Comparison of ENCODE assay signal across 12 cellular contexts in the genomic region with DNA sequence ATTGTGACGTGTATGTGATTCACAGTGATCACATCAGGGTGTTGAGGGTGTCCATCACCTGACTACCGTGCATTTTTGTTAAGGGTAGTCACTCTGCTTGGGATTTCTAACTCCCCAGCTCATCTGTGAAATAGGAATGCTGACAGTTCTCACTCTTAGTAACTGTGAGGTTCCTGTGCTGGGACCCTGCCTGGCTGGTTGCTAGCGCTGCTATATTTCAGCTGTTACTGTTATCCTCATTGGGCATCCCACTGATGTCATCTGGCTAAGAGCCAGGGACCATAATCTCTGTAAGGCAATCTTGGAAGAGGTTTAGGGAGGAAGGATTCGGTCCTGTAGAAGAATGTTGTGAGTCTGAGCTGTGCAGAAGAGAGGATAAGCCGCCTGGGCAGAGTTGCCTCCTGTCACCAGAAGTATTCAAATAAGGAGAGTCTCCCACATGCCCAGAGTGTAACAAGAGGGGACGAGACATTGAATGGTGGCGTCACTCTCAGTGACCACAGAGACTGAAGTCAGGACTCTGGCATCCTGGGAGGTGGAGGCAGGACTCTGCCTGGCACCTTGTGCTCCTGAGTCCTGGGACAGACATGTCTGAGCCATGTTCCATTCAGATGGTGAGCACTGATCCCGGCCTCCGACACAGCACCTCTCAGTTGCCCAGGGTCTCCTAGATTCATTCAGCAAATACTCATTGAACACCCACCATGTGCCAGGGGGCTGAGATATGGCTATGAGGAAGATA. TPM values are rescaled to one million over a fixed set of nuclear protein-coding genes. Genes with fewer than 3 reads are reported as not detected.
DNase-seq lines count a peak whose midpoint lies in the region; TF ChIP-seq lines count a peak whose summit lies in the region.
"Had no signal": no experiment of that assay in that cellular context is flagged by ENCODE, and none has a peak within 500 bp of the region (broad histone marks: within the 10 kb centered on the region; RNA-seq: fewer than 3 reads in every experiment).

No MANE protein-coding gene starts in this region.

- no peak overlapping the region for H3K4me3 ChIP-seq in AG04450 (ENCODE audit: low read depth, low read length)

- peaks cover 4% of the 10 kb centered on the region for H3K27me3 ChIP-seq in AG04450 (ENCODE audit: control insufficient read depth, insufficient read depth, low read length)

- TF ChIP-seq CTCF in AG04450 (IDR thresholded peaks at IDR 0.05; ENCODE audit: low read depth, low read length) (no peak), chondrocyte (IDR thresholded peaks at IDR 0.05) (no peak)

- H3K27ac Mint-ChIP-seq in chondrocyte (ENCODE audit: unreplicated experiment) = peak overlapping the region; percentile 89
- H3K27ac Mint-ChIP-seq: activated naive CD4-positive, alpha-beta T cell treated with anti-CD3 and anti-CD28 coated beads, Interleukin-2, amount 50 U/mL, for 72 hours; stimulated activated naive CD8-positive, alpha-beta T cell treated with anti-CD3 and anti-CD28 coated beads, Interleukin-15, Interleukin-2, amounts not matched to agents 100 ng/mL and 50 ng/mL, for 24 hours had no signal

- no peak for DNase-seq in AG04450 (ENCODE audit: low read depth, low spot score)
- DNase-seq in M059J (ENCODE audit: low read depth) = peak; percentile 83
- DNase-seq in chondrocyte (ENCODE audit: low spot score) = no peak
- DNase-seq in myocyte (ENCODE audit: low read depth) = peak; percentile 49
- no peak for DNase-seq in stimulated activated CD4-positive, alpha-beta T cell treated with anti-CD3 and anti-CD28 coated beads, Interleukin-12 subunit alpha, Interleukin-12 subunit beta, amount 100 ng/mL, for 4 hours
- no peak for DNase-seq in HuH-7.5 (ENCODE audit: low spot score)
- no peak for DNase-seq in NCI-H2171 (lab: John Stamatoyannopoulos, UW)
- no peak for DNase-seq in central memory CD4-positive, alpha-beta T cell
- DNase-seq: CD4-positive, alpha-beta memory T cell; NCI-H1105 had no signal

- CTCF ChIA-PET in AG04450 (lab: Charles Lee) = no interaction called here

- POLR2A ChIA-PET in AG04450 (lab: Yijun Ruan, JAX) = no interaction called here

- H3K4me3 Mint-ChIP-seq in chondrocyte (ENCODE audit: unreplicated experiment) = no peak overlapping the region
- H3K4me3 Mint-ChIP-seq: CD4-positive, alpha-beta memory T cell; stimulated activated naive CD8-positive, alpha-beta T cell treated with anti-CD3 and anti-CD28 coated beads, Interleukin-15, Interleukin-2, amounts not matched to agents 100 ng/mL and 50 ng/mL, for 24 hours had no signal

- no peaks in the 10 kb centered on the region for H3K27me3 Mint-ChIP-seq in chondrocyte (ENCODE audit: low read depth)

- peaks cover 4% of the 10 kb centered on the region for H3K9me3 Mint-ChIP-seq in chondrocyte (ENCODE audit: low read depth)
- H3K9me3 Mint-ChIP-seq: activated naive CD4-positive, alpha-beta T cell treated with anti-CD3 and anti-CD28 coated beads, Interleukin-2, amount 50 U/mL, for 72 hours; stimulated activated naive CD8-positive, alpha-beta T cell treated with anti-CD3 and anti-CD28 coated beads, Interleukin-15, Interleukin-2, amounts not matched to agents 100 ng/mL and 50 ng/mL, for 24 hours had no signal

- H3K27ac ChIP-seq in AG04450 (ENCODE audit: low read depth, low read length) = peak overlapping the region; percentile 11

- H3K4me1 Mint-ChIP-seq in chondrocyte (ENCODE audit: low read depth) = peaks cover 50% of the 10 kb centered on the region
- H3K4me1 Mint-ChIP-seq: CD4-positive, alpha-beta memory T cell had no signal

- peaks cover 3% of the 10 kb centered on the region for H3K36me3 Mint-ChIP-seq in chondrocyte (ENCODE audit: low read depth)
- H3K36me3 Mint-ChIP-seq: activated naive CD4-positive, alpha-beta T cell treated with anti-CD3 and anti-CD28 coated beads, Interleukin-2, amount 50 U/mL, for 72 hours; CD4-positive, alpha-beta memory T cell had no signal

- H3K9me3 ChIP-seq in AG04450 (ENCODE audit: control insufficient read depth, insufficient read depth, low read length) = no peaks in the 10 kb centered on the region

RNA-seq across cellular contexts. Expression of a gene that starts 52.2 kb away (rescaled TPM):
- 15.5 and 23.9 TPM in 2 replicates for polyA plus RNA-seq in AG04450 (2011; rRNA removed)
- polyA minus RNA-seq in AG04450 (2011; rRNA and poly(A)+ RNA removed) = 8.4 and 10.4 TPM in 2 replicates
- total RNA-seq in M059J (2014; rRNA removed; shearing (Covaris generic)) = 0.30 and 1.2 TPM in 2 replicates
- total RNA-seq in chondrocyte (284 to 413 TPM (median 394 TPM) in 3 replicates), myocyte (0.91 and 2.4 TPM in 2 replicates)
- polyA plus RNA-seq in myocyte (2012) = 0.43 TPM
- total RNA-seq: activated naive CD4-positive, alpha-beta T cell treated with anti-CD3 and anti-CD28 coated beads, Interleukin-2, amount 50 U/mL, for 72 hours; CD4-positive, alpha-beta memory T cell had no signal
- polyA plus RNA-seq: CD4-positive, alpha-beta memory T cell had no signal

Comparison
In these comparisons a context has a peak if more than half of its experiments do, and no peak if none do; other contexts are left out.
1. DNase-seq: peak in M059J (single experiment) and myocyte (single experiment); none in AG04450 (single experiment), chondrocyte (single experiment), stimulated activated CD4-positive, alpha-beta T cell treated with anti-CD3 and anti-CD28 coated beads, Interleukin-12 subunit alpha, Interleukin-12 subunit beta, amount 100 ng/mL, for 4 hours (single experiment), HuH-7.5 (single experiment), NCI-H2171 (single experiment) and central memory CD4-positive, alpha-beta T cell (single experiment).
2. RNA of a gene that starts 52.2 kb away (total RNA-seq): 284 to 413 TPM in chondrocyte; 0.30 to 1.2 TPM in M059J and 0.91 to 2.4 TPM in myocyte; every median in the first group is over 10 times any median in the second.